Comparison of ENCODE assay signal across 8 cellular contexts in genomic region chr9:62800451-62801371, GRCh38.
DNase-seq lines count a peak whose midpoint lies in the region; ATAC-seq, FAIRE-seq and TF ChIP-seq lines count a peak whose summit lies in the region.
"Not testable (repeated sequence)": the region's sequence is repeated elsewhere in the genome, so short reads cannot be mapped to it uniquely, and the experiment has no call there.

No MANE protein-coding gene starts in this region.

- POLR2A ChIA-PET in GM12878 (lab: Charles Lee): interaction anchor here (3.4 kb wide), 1 partner anchor 1016 kb away, joined by 35 read pairs; no protein-coding TSS in a partner anchor

- not testable (repeated sequence) for TF ChIP-seq EP300 in GM12878 (IDR thresholded peaks at IDR 0.05; ENCODE audit: borderline replicate concordance in 1 of 2, control insufficient read depth in 1 of 2, low read depth in 2 of 2, low read length in 2 of 2); sigmoid colon (IDR thresholded peaks at IDR 0.05)

- in situ Hi-C loops in GM12878 (cut with MboI): not testable (repeated sequence)

- H3K4me1 ChIP-seq in GM12878 (ENCODE audit: control insufficient read depth, insufficient read depth, low read length): not testable (repeated sequence)
- H3K4me1 ChIP-seq in sigmoid colon: peaks cover 0 to 33% (median 22%) of the 10 kb centered on the region in 4 donors

- intact Hi-C loops in activated CD4-positive, alpha-beta T cell treated with anti-CD3 and anti-CD28 coated beads, Interleukin-2, amount 10 ng/mL, durations not matched to agents 24 days and 14 days (cut with micrococcal nuclease); GM12878 (cut with micrococcal nuclease; ENCODE audit: unreplicated experiment); sigmoid colon (cut with DNase I): not testable (repeated sequence)

- peak; percentile 33 for TF ChIP-seq POLR2A in GM15510 (IDR thresholded peaks at IDR 0.05; ENCODE audit: borderline replicate concordance, extremely low read depth, insufficient read length)
- 0 out of 2 replicates have a peak, but pooled peaks have one; percentile 43 for TF ChIP-seq POLR2A in GM12878 (IDR thresholded peaks at IDR 0.05; ENCODE audit: low read depth, low read length)
- not testable (repeated sequence) for TF ChIP-seq POLR2A in sigmoid colon (IDR thresholded peaks at IDR 0.05)

- peak overlapping the region; percentile 21 for H3K27ac Mint-ChIP-seq in activated CD4-positive, alpha-beta T cell treated with anti-CD3 and anti-CD28 coated beads, Interleukin-2, amount 10 ng/mL, durations not matched to agents 24 days and 14 days

- TF ChIP-seq CTCF in GM12878 (IDR thresholded peaks at IDR 0.05 in 2 of 3, conservative IDR thresholded peaks at IDR 0.05 in 1 of 3; ENCODE audit: control insufficient read depth in 2 of 3, extremely low read depth in 1 of 3, insufficient read depth in 1 of 3, low read depth in 3 of 3, low read length in 3 of 3); sigmoid colon (IDR thresholded peaks at IDR 0.05): not testable (repeated sequence)

- H2AFZ ChIP-seq in GM12878 (ENCODE audit: control insufficient read depth, low read depth, low read length): peak overlapping the region; percentile 25

- RAD21 ChIA-PET in GM12878 (lab: Charles Lee; ENCODE audit: unreplicated experiment): interaction anchor here (3.3 kb wide), 1 partner anchor 1016 kb away, joined by 47 read pairs; no protein-coding TSS in a partner anchor

- H3K4me2 ChIP-seq in GM12878 (ENCODE audit: control insufficient read depth, insufficient read depth): peak overlapping the region; percentile 96

- peak overlapping the region; percentile 77 for H3K4me3 Mint-ChIP-seq in activated CD4-positive, alpha-beta T cell treated with anti-CD3 and anti-CD28 coated beads, Interleukin-2, amount 10 ng/mL, durations not matched to agents 24 days and 14 days

- not testable (repeated sequence) for H4K20me1 ChIP-seq in GM12878 (ENCODE audit: control insufficient read depth, insufficient read depth)

- H3K27ac ChIP-seq in GM12878 (ENCODE audit: control insufficient read depth, insufficient read depth) (peak overlapping the region; percentile 94), sigmoid colon (peak overlapping the region in 2 of 4 donors; percentile 13 to 30)

- peaks cover 42% of the 10 kb centered on the region for H3K79me2 ChIP-seq in GM12878 (ENCODE audit: control insufficient read depth, insufficient read depth, low read length)

- not testable (repeated sequence) for FAIRE-seq in GM12878 (lab: Jason Lieb, UNC)

- WGBS in GM12878 (ENCODE audit: insufficient coverage, insufficient replicate concordance, low lambda C conversion rate, missing lambda C conversion rate): 3% methylated on average over 30 of the region's 30 CpGs
- 24 to 28% methylated on average over 29 to 30 of the region's 30 CpGs for WGBS in sigmoid colon, 2 donors

- peak overlapping the region; percentile 79 for H3K4me3 ChIP-seq in GM12878
- peak overlapping the region; percentile 1 to 53 (median 43) for H3K4me3 ChIP-seq in sigmoid colon

- H3K9ac ChIP-seq in GM12878 (ENCODE audit: control insufficient read depth, insufficient read depth, low read length): peak overlapping the region; percentile 70

- SMC1A ChIA-PET in GM12878 (lab: Charles Lee; ENCODE audit: uncharacterized antibody, unreplicated experiment): interaction anchor here (1.4 kb wide), 1 partner anchor 1017 kb away, joined by 17 read pairs; no protein-coding TSS in a partner anchor

- peak; percentile 4 for DNase-seq in 8988T
- DNase-seq in HK-2 (ENCODE audit: unreplicated experiment): peak; percentile 47
- peak; percentile 82 for DNase-seq in activated CD4-positive, alpha-beta T cell treated with anti-CD3 and anti-CD28 coated beads, Interleukin-2, amount 10 ng/mL, durations not matched to agents 24 days and 14 days
- DNase-seq in GM12878 (ENCODE audit: low read depth, low spot score): peak; percentile 45
- DNase-seq in glomerular visceral epithelial cell (ENCODE audit: extremely low spot score): peak; percentile 27
- DNase-seq in medulla oblongata (ENCODE audit: extremely low spot score): peak; percentile 66
- DNase-seq in sigmoid colon: peak; percentile 72

- ATAC-seq in GM12878: peak; percentile 57

- peaks cover 29% of the 10 kb centered on the region for H3K4me1 Mint-ChIP-seq in activated CD4-positive, alpha-beta T cell treated with anti-CD3 and anti-CD28 coated beads, Interleukin-2, amount 10 ng/mL, durations not matched to agents 24 days and 14 days

- not testable (repeated sequence) for TF ChIP-seq RAD21 in GM12878 (IDR thresholded peaks at IDR 0.05; ENCODE audit: insufficient read depth, low read depth, low read length)

- CTCF ChIA-PET in GM12878 (lab: Yijun Ruan, JAX): interaction anchor here (3.3 kb wide), 1 partner anchor 1016 kb away, joined by 25 read pairs; no protein-coding TSS in a partner anchor

- H3K36me3 Mint-ChIP-seq in activated CD4-positive, alpha-beta T cell treated with anti-CD3 and anti-CD28 coated beads, Interleukin-2, amount 10 ng/mL, durations not matched to agents 24 days and 14 days (ENCODE audit: low read depth): peaks cover 12% of the 10 kb centered on the region

- BruUV-seq in GM12878 (replicated peaks; lab: Mats Ljungman, UMichigan): not testable (repeated sequence)

- H3K9me3 ChIP-seq in GM12878 (replicated peaks; ENCODE audit: control insufficient read depth, insufficient read depth, low read length); sigmoid colon: not testable (repeated sequence)

- not testable (repeated sequence) for H3K27me3 ChIP-seq in GM12878 (replicated peaks in 1 of 2; ENCODE audit: control insufficient read depth in 2 of 2, insufficient read depth in 2 of 2, low read length in 1 of 2)
- peaks cover 14 to 70% (median 62%) of the 10 kb centered on the region in 3 donors for H3K27me3 ChIP-seq in sigmoid colon

- H3K27me3 Mint-ChIP-seq in activated CD4-positive, alpha-beta T cell treated with anti-CD3 and anti-CD28 coated beads, Interleukin-2, amount 10 ng/mL, durations not matched to agents 24 days and 14 days: peaks cover 49% of the 10 kb centered on the region

- H3K9me3 Mint-ChIP-seq in activated CD4-positive, alpha-beta T cell treated with anti-CD3 and anti-CD28 coated beads, Interleukin-2, amount 10 ng/mL, durations not matched to agents 24 days and 14 days: not testable (repeated sequence)

- not testable (repeated sequence) for H3K36me3 ChIP-seq in GM12878 (ENCODE audit: control insufficient read depth in 2 of 2, insufficient read depth in 2 of 2, low read length in 1 of 2); sigmoid colon

TF ChIP-seq in GM12878, 131 proteins besides CTCF, POLR2A, EP300 and RAD21 (continues in another document):
- TF ChIP-seq BACH1 (IDR thresholded peaks at IDR 0.05; ENCODE audit: borderline replicate concordance) (0 out of 2 replicates have a peak, but pooled peaks have one; percentile 44), RELB (IDR thresholded peaks at IDR 0.05; ENCODE audit: low read depth) (peak; percentile 62), IRF3 (IDR thresholded peaks at IDR 0.05) (0 out of 2 replicates have a peak, but pooled peaks have one; percentile 11), YY1 (IDR thresholded peaks at IDR 0.05; ENCODE audit: low read depth, low read length) (peak; percentile 50; the same call in 1 of the 2 replicates), MLLT1 (IDR thresholded peaks at IDR 0.05) (peak; percentile 76), NBN (IDR thresholded peaks at IDR 0.05) (peak; percentile 86), EGR1 (IDR thresholded peaks at IDR 0.05; ENCODE audit: borderline replicate concordance in 1 of 2, low read depth in 2 of 2, low read length in 2 of 2) (peak in 1 of 2 experiments; percentile 35; a peak in 1 of 3 replicates), TBL1XR1 (IDR thresholded peaks at IDR 0.05; ENCODE audit: low read depth, low read length) (0 out of 2 replicates have a peak, but pooled peaks have one; percentile 17), IKZF2 (IDR thresholded peaks at IDR 0.05) (0 out of 4 replicates have a peak, but pooled peaks of 1 of the 2 experiments have one; percentile 13), POU2F2 (IDR thresholded peaks at IDR 0.05; ENCODE audit: borderline replicate concordance, low read depth, low read length) (0 out of 3 replicates have a peak, but pooled peaks have one; percentile 20), ZBED1 (IDR thresholded peaks at IDR 0.05; ENCODE audit: borderline replicate concordance) (peak; percentile 54; the same call in 1 of the 2 replicates)

Comparison
In these comparisons a context has a peak if more than half of its experiments do, and no peak if none do; other contexts are left out.
1. DNase-seq: peak in every context shown above with its lines; median percentile 82 in activated CD4-positive, alpha-beta T cell treated with anti-CD3 and anti-CD28 coated beads, Interleukin-2, amount 10 ng/mL, durations not matched to agents 24 days and 14 days; 72 in sigmoid colon; 66 in medulla oblongata; 47 in HK-2; 45 in GM12878; 27 in glomerular visceral epithelial cell; 4 in 8988T.